In the genomic region with DNA sequence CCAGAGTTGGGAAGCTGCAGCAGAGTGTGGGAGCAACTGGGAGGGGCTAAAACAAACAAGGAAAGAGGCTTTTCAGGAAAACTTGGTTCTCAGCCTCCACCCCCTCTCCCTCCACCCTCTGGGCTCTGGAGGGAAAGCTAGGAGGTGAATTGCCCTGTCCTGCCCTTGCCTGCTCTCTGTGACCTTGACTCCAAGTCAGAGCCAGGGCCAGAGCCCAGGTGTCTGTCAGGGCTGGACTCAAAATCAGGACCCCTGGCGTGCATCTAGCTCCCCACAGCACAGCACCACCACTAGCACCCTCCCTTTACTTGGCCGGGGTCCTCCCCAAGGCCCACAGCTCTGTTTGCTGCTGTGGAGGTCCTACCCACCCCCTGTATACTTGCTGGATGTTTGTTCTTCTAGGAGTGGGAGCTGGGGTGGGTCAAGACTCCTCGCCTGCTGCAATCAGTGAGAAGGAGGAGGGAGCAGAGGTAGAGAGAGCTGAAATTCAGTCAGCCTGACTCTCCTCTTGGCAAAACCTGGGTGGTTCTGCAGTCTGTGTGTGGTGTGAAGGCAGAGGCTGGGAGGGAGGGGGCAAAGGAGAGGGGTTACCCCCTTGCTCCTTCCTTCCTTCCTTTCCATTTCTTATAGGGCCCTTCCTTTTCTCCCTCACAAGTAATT, we compare ENCODE assay signal across 11 cellular contexts. TPM values are rescaled to one million over a fixed set of nuclear protein-coding genes. Genes with fewer than 3 reads are reported as not detected.
DNase-seq lines count a peak whose midpoint lies in the region; ATAC-seq and TF ChIP-seq lines count a peak whose summit lies in the region.
"Had no signal": no experiment of that assay in that cellular context is flagged by ENCODE, and none has a peak within 500 bp of the region (broad histone marks: within the 10 kb centered on the region; RNA-seq: fewer than 3 reads in every experiment).

No MANE protein-coding gene starts in this region.

- CTCF ChIA-PET in MCF 10A (lab: Yijun Ruan, JAX): interaction anchor here (0.8 to 8.0 kb wide), 5 partner anchors 8 to 76 kb away, joined by 3 to 86 read pairs (median 4); no protein-coding TSS in a partner anchor

- H3K9me3 ChIP-seq in breast epithelium: no peaks in the 10 kb centered on the region
- no peaks in the 10 kb centered on the region for H3K9me3 ChIP-seq in body of pancreas
- no peaks in the 10 kb centered on the region for H3K9me3 ChIP-seq in muscle layer of colon (ENCODE audit: low read length)

- peaks cover 14% of the 10 kb centered on the region for H3K36me3 Mint-ChIP-seq in MCF 10A (ENCODE audit: insufficient read depth, unreplicated experiment)
- H3K36me3 Mint-ChIP-seq in type B pancreatic cell: no peaks in the 10 kb centered on the region

- peak overlapping the region; percentile 46 for H3K9ac ChIP-seq in muscle layer of colon (ENCODE audit: low read length)

- H3K4me1 Mint-ChIP-seq in MCF 10A (ENCODE audit: insufficient read depth, unreplicated experiment): peaks cover 33% of the 10 kb centered on the region
- peaks cover 55% of the 10 kb centered on the region for H3K4me1 Mint-ChIP-seq in type B pancreatic cell (ENCODE audit: unreplicated experiment)

- H3K4me1 ChIP-seq in breast epithelium (peaks cover 20 to 39% of the 10 kb centered on the region in 2 donors), body of pancreas (peaks cover 65% of the 10 kb centered on the region), muscle layer of colon (ENCODE audit: insufficient read depth, low read length) (peaks cover 74% of the 10 kb centered on the region)

- no peak overlapping the region for H3K4me3 ChIP-seq in breast epithelium
- H3K4me3 ChIP-seq in body of pancreas: no peak overlapping the region
- peak overlapping the region in 1 of 2 donors; percentile 6 for H3K4me3 ChIP-seq in muscle layer of colon (ENCODE audit: low read depth in 1 of 2, low read length in 2 of 2)

- ATAC-seq in body of pancreas (no peak), GM19395 (IDR thresholded peaks at IDR 0.05; ENCODE audit: unreplicated experiment) (no peak)

- H3K27ac Mint-ChIP-seq in MCF 10A (ENCODE audit: low read depth, unreplicated experiment): no peak overlapping the region
- H3K27ac Mint-ChIP-seq in type B pancreatic cell: peak overlapping the region; percentile 78

- no peak for DNase-seq in breast epithelium (ENCODE audit: low spot score in 2 of 2)
- no peak for DNase-seq in MCF 10A (ENCODE audit: unreplicated experiment)
- no peak for DNase-seq in body of pancreas
- DNase-seq in type B pancreatic cell (ENCODE audit: extremely low spot score, unreplicated experiment): no peak
- DNase-seq in OCI-M1 (lab: John Stamatoyannopoulos, UW): no peak
- no peak for DNase-seq in NCI-H146 (lab: John Stamatoyannopoulos, UW)
- DNase-seq: activated CD8-positive, alpha-beta memory T cell treated with anti-CD3 and anti-CD28 coated beads, Interleukin-2, amount 50 U/mL, for 4 hours; cortex of kidney; NCI-H2029 had no signal

- no peak for TF ChIP-seq CTCF in breast epithelium (IDR thresholded peaks at IDR 0.05)
- no peak for TF ChIP-seq CTCF in MCF 10A (IDR thresholded peaks at IDR 0.05; ENCODE audit: unreplicated experiment)
- no peak for TF ChIP-seq CTCF in body of pancreas (IDR thresholded peaks at IDR 0.05)
- no peak for TF ChIP-seq CTCF in type B pancreatic cell (conservative IDR thresholded peaks at IDR 0.05)

- H3K27me3 Mint-ChIP-seq in MCF 10A (ENCODE audit: insufficient read depth, unreplicated experiment) (no peaks in the 10 kb centered on the region), type B pancreatic cell (peaks cover 3% of the 10 kb centered on the region)

- TF ChIP-seq POLR2A in breast epithelium (IDR thresholded peaks at IDR 0.05) (no peak), body of pancreas (IDR thresholded peaks at IDR 0.05) (peak in 1 of 3 donors; percentile 9)

- H3K27ac ChIP-seq in breast epithelium (peak overlapping the region; percentile 88 to 99), body of pancreas (peak overlapping the region; percentile 75 to 98 (median 81)), muscle layer of colon (ENCODE audit: low read depth, low read length) (peak overlapping the region; percentile 66)

- 36 to 51% methylated on average over 3 of the region's 3 CpGs for WGBS in body of pancreas, 2 donors

- BruUV-seq in MCF 10A (replicated peaks; lab: Mats Ljungman, UMichigan): no TSS peak

- H3K36me3 ChIP-seq in breast epithelium (no peaks in the 10 kb centered on the region), body of pancreas (replicated peaks in 1 of 2; ENCODE audit: insufficient read depth in 1 of 2, low read depth in 2 of 2) (no peaks in the 10 kb centered on the region), muscle layer of colon (ENCODE audit: insufficient read depth, low read length) (peaks cover 6% of the 10 kb centered on the region)

- intact Hi-C loops in breast epithelium (cut with DNase I; ENCODE audit: low total_unique reads): no loop called here
- intact Hi-C loops in MCF 10A (cut with micrococcal nuclease): no loop called here
- intact Hi-C loops in body of pancreas (cut with DNase I): no loop called here

- no peak overlapping the region for H3K4me3 Mint-ChIP-seq in MCF 10A (ENCODE audit: unreplicated experiment)
- peak overlapping the region; percentile 61 for H3K4me3 Mint-ChIP-seq in type B pancreatic cell

- H3K9me3 Mint-ChIP-seq in MCF 10A (ENCODE audit: unreplicated experiment): no peaks in the 10 kb centered on the region
- no peaks in the 10 kb centered on the region for H3K9me3 Mint-ChIP-seq in type B pancreatic cell

- H3K27me3 ChIP-seq in breast epithelium (no peaks in the 10 kb centered on the region), body of pancreas (no peaks in the 10 kb centered on the region), muscle layer of colon (ENCODE audit: control insufficient read depth in 1 of 2, insufficient read depth in 2 of 2, low read length in 2 of 2) (no peaks in the 10 kb centered on the region)

- POLR2A ChIA-PET in MCF 10A (lab: Yijun Ruan, JAX): interaction anchor here (0.6 to 7.5 kb wide), 4 partner anchors 10 to 88 kb away, joined by 3 to 340 read pairs (median 3); partner anchors contain the start of gene CSF3

RNA-seq across cellular contexts. Expression of gene NR1D1, which starts 2.8 kb away (rescaled TPM):
- 10 to 100 TPM in 1 of 3 donors, 1 to 10 TPM in 2; 8.8 to 10.5 (median 9.2) TPM for total RNA-seq in breast epithelium
- total RNA-seq in MCF 10A (2022): 7.5 and 8.8 TPM in 2 replicates
- 1 to 10 TPM; 2.3 to 5.9 TPM for total RNA-seq in body of pancreas
- total RNA-seq in type B pancreatic cell (ENCODE audit: low replicate concordance): 5.7 and 9.5 TPM in 2 replicates

RNA-seq across cellular contexts. Expression of gene MSL1, which starts 18.6 kb away (rescaled TPM):
- total RNA-seq in breast epithelium (10 to 100 TPM; 49.3 to 79.3 (median 78.2) TPM), MCF 10A (2022) (59.8 and 62.2 TPM in 2 replicates), body of pancreas (100 to 1,000 TPM in 1 of 2 donors, 10 to 100 TPM in 1; 75.5 to 157 TPM), type B pancreatic cell (ENCODE audit: low replicate concordance) (86.3 and 128 TPM in 2 replicates)

RNA-seq across cellular contexts. Expression of gene CASC3, which starts 37.1 kb away (rescaled TPM):
- 10 to 100 TPM; 57.4 to 67.0 (median 65.1) TPM for total RNA-seq in breast epithelium
- total RNA-seq in MCF 10A (2022): 73.5 and 78.3 TPM in 2 replicates
- total RNA-seq in body of pancreas: 10 to 100 TPM; 51.7 to 59.4 TPM
- total RNA-seq in type B pancreatic cell (ENCODE audit: low replicate concordance): 63.0 and 101 TPM in 2 replicates

RNA-seq across cellular contexts. Expression of gene THRA, which starts 40.4 kb away (rescaled TPM):
- total RNA-seq in breast epithelium (10 to 100 TPM; 41.6 to 61.0 (median 48.1) TPM), MCF 10A (2022) (5.5 and 6.4 TPM in 2 replicates), body of pancreas (10 to 100 TPM; 37.9 to 61.6 TPM), type B pancreatic cell (ENCODE audit: low replicate concordance) (18.3 and 37.0 TPM in 2 replicates)

RNA-seq across cellular contexts. Expression of gene MED24, which starts 49.0 kb away (rescaled TPM):
- total RNA-seq in breast epithelium: 10 to 100 TPM; 50.7 to 74.7 (median 59.7) TPM
- 66.6 and 88.5 TPM in 2 replicates for total RNA-seq in MCF 10A (2022)
- 10 to 100 TPM; 34.9 to 38.7 TPM for total RNA-seq in body of pancreas
- 93.2 and 123 TPM in 2 replicates for total RNA-seq in type B pancreatic cell (ENCODE audit: low replicate concordance)
